In genomic region chr5:115559524-115559923, GRCh38 we compare ENCODE assay signal across 2 cellular contexts.
TF ChIP-seq lines count a peak whose summit lies in the region.

No MANE protein-coding gene starts in this region.

TF ChIP-seq in SK-N-SH, 30 proteins besides CTCF, POLR2A, EP300 and RAD21 (continued from another document):
- peak; percentile 35; the same call in 1 of the 2 replicates for TF ChIP-seq PBX3 (IDR thresholded peaks at IDR 0.05)
- peak; percentile 18; the same call in 1 of the 2 replicates for TF ChIP-seq JUND (IDR thresholded peaks at IDR 0.05)
- TF ChIP-seq ELF1 (IDR thresholded peaks at IDR 0.05): 0 out of 2 replicates have a peak, but pooled peaks have one; percentile 15
- TF ChIP-seq TCF12 (IDR thresholded peaks at IDR 0.05): peak; percentile 40
- TF ChIP-seq POLR2AphosphoS5 (IDR thresholded peaks at IDR 0.05; ENCODE audit: low read depth, low read length): no peak
- no peak for TF ChIP-seq MAX (IDR thresholded peaks at IDR 0.05; ENCODE audit: low read depth)
- no peak for TF ChIP-seq EZH2phosphoT487 (IDR thresholded peaks at IDR 0.05; ENCODE audit: borderline replicate concordance, low read depth)
- no peak for TF ChIP-seq RXRA (IDR thresholded peaks at IDR 0.05; ENCODE audit: borderline replicate concordance, low read depth)
- no peak for TF ChIP-seq IRF3 (IDR thresholded peaks at IDR 0.05; ENCODE audit: low read depth, low read length)

TF ChIP-seq in SK-N-SH treated with all-trans-retinoic acid at 6 μM for 48 hours, 23 proteins besides CTCF, POLR2A, EP300 and RAD21 (continued from another document):
- TF ChIP-seq TSHZ2 (CRISPR knock-in tag; IDR thresholded peaks at IDR 0.05) (no peak), ARNTL (CRISPR knock-in tag; IDR thresholded peaks at IDR 0.05; ENCODE audit: borderline replicate concordance, low read depth) (no peak)
